Comparison of ENCODE assay signal across 8 cellular contexts in genomic region chr1:160708821-160709220, GRCh38. TPM values are rescaled to one million over a fixed set of nuclear protein-coding genes. Genes with fewer than 3 reads are reported as not detected.
A peak's percentile ranks its signal among the peaks of the same experiment; 100 is the strongest.
DNase-seq lines count a peak whose midpoint lies in the region; ATAC-seq, FAIRE-seq and TF ChIP-seq lines count a peak whose summit lies in the region.

No MANE protein-coding gene starts in this region.

- H3K27ac Mint-ChIP-seq in progenitor cell of endocrine pancreas: no peak overlapping the region

- H4K20me1 ChIP-seq in HepG2 (ENCODE audit: insufficient read depth, low read length): no peaks in the 10 kb centered on the region

- H3K4me1 Mint-ChIP-seq in progenitor cell of endocrine pancreas (ENCODE audit: low read depth): no peaks in the 10 kb centered on the region

- H3K27me3 Mint-ChIP-seq in progenitor cell of endocrine pancreas: peaks cover 1% of the 10 kb centered on the region

- DNase-seq in MV-4-11 (lab: John Stamatoyannopoulos, UW) (peak; percentile 12), foreskin melanocyte (peak; percentile 53), SW 1271 (lab: John Stamatoyannopoulos, UW) (no peak), HepG2 (ENCODE audit: low spot score) (no peak), body of pancreas (no peak), progenitor cell of endocrine pancreas (ENCODE audit: low spot score, unreplicated experiment) (no peak)

- no peaks in the 10 kb centered on the region for H3K9me3 Mint-ChIP-seq in progenitor cell of endocrine pancreas (ENCODE audit: low read depth)

- no peak overlapping the region for H2AFZ ChIP-seq in HepG2 (ENCODE audit: low read length)

- no peak for FAIRE-seq in HepG2 (lab: Jason Lieb, UNC)

- no peak for TF ChIP-seq CTCF in HepG2 (CRISPR knock-in tag; IDR thresholded peaks at IDR 0.05)
- no peak for TF ChIP-seq CTCF in body of pancreas (IDR thresholded peaks at IDR 0.05)
- no peak for TF ChIP-seq CTCF in progenitor cell of endocrine pancreas (IDR thresholded peaks at IDR 0.05; ENCODE audit: unreplicated experiment)

- no peak overlapping the region for H3K4me3 Mint-ChIP-seq in progenitor cell of endocrine pancreas (ENCODE audit: low read depth)

- H3K79me2 ChIP-seq in HepG2 (ENCODE audit: insufficient read depth, low read length): no peaks in the 10 kb centered on the region

- no peak overlapping the region for H3K4me3 ChIP-seq in HepG2 (replicated peaks in 1 of 3; ENCODE audit: insufficient read depth in 1 of 3, low read depth in 2 of 3, low read length in 3 of 3)
- no peak overlapping the region for H3K4me3 ChIP-seq in body of pancreas

- intact Hi-C loops in HepG2 (cut with micrococcal nuclease; ENCODE audit: unreplicated experiment) (no loop called here), body of pancreas (cut with DNase I) (no loop called here)

- no peaks in the 10 kb centered on the region for H3K36me3 ChIP-seq in HepG2 (replicated peaks in 1 of 2; ENCODE audit: control insufficient read depth in 1 of 2, insufficient read depth in 2 of 2, low read length in 2 of 2)
- no peaks in the 10 kb centered on the region for H3K36me3 ChIP-seq in body of pancreas (replicated peaks in 1 of 2; ENCODE audit: insufficient read depth in 1 of 2, low read depth in 2 of 2)

- no peak for TF ChIP-seq RAD21 in HepG2 (CRISPR knock-in tag; IDR thresholded peaks at IDR 0.05)

- TF ChIP-seq POLR2A in HepG2 (IDR thresholded peaks at IDR 0.05; ENCODE audit: insufficient read depth in 1 of 2, low read depth in 2 of 2, low read length in 2 of 2) (no peak), body of pancreas (IDR thresholded peaks at IDR 0.05) (no peak)

- no TSS peak for BruUV-seq in HepG2 (replicated peaks; lab: Mats Ljungman, UMichigan)

- H3K27me3 ChIP-seq in HepG2 (ENCODE audit: control insufficient read depth in 1 of 2, insufficient read depth in 2 of 2, low read length in 2 of 2) (peaks cover 0 to 3% of the 10 kb centered on the region in 2 experiments; a peak in 1 of 5 replicates), body of pancreas (no peaks in the 10 kb centered on the region)

- TF ChIP-seq EP300 in HepG2 (IDR thresholded peaks at IDR 0.05; ENCODE audit: low read depth in 2 of 2, low read length in 2 of 2) (no peak), HepG2 (CRISPR knock-in tag; IDR thresholded peaks at IDR 0.05; ENCODE audit: borderline replicate concordance) (no peak)

- no peaks in the 10 kb centered on the region for H3K36me3 Mint-ChIP-seq in progenitor cell of endocrine pancreas (ENCODE audit: insufficient read depth)

- ATAC-seq in GM18498 (IDR thresholded peaks at IDR 0.05; ENCODE audit: unreplicated experiment) (peak; percentile 35), GM21381 (IDR thresholded peaks at IDR 0.05; ENCODE audit: unreplicated experiment) (peak; percentile 37), HepG2 (no peak), body of pancreas (no peak)

- H3K9ac ChIP-seq in HepG2 (ENCODE audit: insufficient read depth, low read depth, low read length): no peak overlapping the region

- H3K9me3 ChIP-seq in HepG2 (ENCODE audit: low read length) (no peaks in the 10 kb centered on the region), body of pancreas (no peaks in the 10 kb centered on the region)

- H3K4me2 ChIP-seq in HepG2 (ENCODE audit: low read depth, low read length): no peak overlapping the region

- CTCF ChIA-PET in HepG2 (lab: Yijun Ruan, JAX; ENCODE audit: low intra/inter-chr PET ratio, low total read pairs): no interaction called here

- in situ Hi-C loops in HepG2 (cut with HindIII; ENCODE audit: extremely low pct_ligation_motif_present, low pct_unique_long_range_greater_than_20kb): no loop called here

- H3K27ac ChIP-seq in HepG2 (ENCODE audit: extremely low read length, insufficient read depth, low read length) (no peak overlapping the region), body of pancreas (peak overlapping the region in 1 of 4 donors; percentile 68)

- 14% methylated on average over 4 of the region's 4 CpGs for WGBS in HepG2 (ENCODE audit: low lambda C conversion rate)
- 67 to 79% methylated on average over 4 of the region's 4 CpGs for WGBS in body of pancreas, 2 donors

- H3K4me1 ChIP-seq in HepG2 (ENCODE audit: insufficient read depth, low read length): no peaks in the 10 kb centered on the region
- no peaks in the 10 kb centered on the region for H3K4me1 ChIP-seq in body of pancreas

- POLR2A ChIA-PET in HepG2 (lab: Yijun Ruan, JAX): no interaction called here

TF ChIP-seq in HepG2, 621 proteins besides CTCF, POLR2A, EP300 and RAD21 (continues in another document):
- TF ChIP-seq CBFB (CRISPR knock-in tag; IDR thresholded peaks at IDR 0.05) (no peak), ARNTL (CRISPR knock-in tag; IDR thresholded peaks at IDR 0.05) (no peak), ZNF614 (CRISPR knock-in tag; IDR thresholded peaks at IDR 0.05; ENCODE audit: borderline replicate concordance) (no peak), ZNF180 (CRISPR knock-in tag; IDR thresholded peaks at IDR 0.05; ENCODE audit: borderline replicate concordance, low read depth) (no peak)
- TF ChIP-seq, protein P1, sequence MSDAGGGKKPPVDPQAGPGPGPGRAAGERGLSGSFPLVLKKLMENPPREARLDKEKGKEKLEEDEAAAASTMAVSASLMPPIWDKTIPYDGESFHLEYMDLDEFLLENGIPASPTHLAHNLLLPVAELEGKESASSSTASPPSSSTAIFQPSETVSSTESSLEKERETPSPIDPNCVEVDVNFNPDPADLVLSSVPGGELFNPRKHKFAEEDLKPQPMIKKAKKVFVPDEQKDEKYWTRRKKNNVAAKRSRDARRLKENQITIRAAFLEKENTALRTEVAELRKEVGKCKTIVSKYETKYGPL (CRISPR knock-in tag; IDR thresholded peaks at IDR 0.05): no peak
- TF ChIP-seq, protein P2, sequence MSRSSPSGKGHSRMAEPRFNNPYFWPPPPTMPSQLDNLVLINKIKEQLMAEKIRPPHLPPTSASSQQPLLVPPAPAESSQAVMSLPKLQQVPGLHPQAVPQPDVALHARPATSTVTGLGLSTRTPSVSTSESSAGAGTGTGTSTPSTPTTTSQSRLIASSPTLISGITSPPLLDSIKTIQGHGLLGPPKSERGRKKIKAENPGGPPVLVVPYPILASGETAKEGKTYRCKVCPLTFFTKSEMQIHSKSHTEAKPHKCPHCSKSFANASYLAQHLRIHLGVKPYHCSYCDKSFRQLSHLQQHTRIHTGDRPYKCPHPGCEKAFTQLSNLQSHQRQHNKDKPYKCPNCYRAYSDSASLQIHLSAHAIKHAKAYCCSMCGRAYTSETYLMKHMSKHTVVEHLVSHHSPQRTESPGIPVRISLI (CRISPR knock-in tag; IDR thresholded peaks at IDR 0.05; ENCODE audit: borderline replicate concordance): no peak

RNA-seq across cellular contexts. Expression of gene CD48, which starts 2.8 kb away (rescaled TPM):
- total RNA-seq in HepG2 (2016; rRNA removed; fragmentation: Illumina TruSeq; extraction: Trizol): not detected in 2 replicates
- total RNA-seq in HepG2 (2016; cell fraction: cytosol; rRNA removed; fragmentation: Illumina TruSeq; extraction: Trizol; ENCODE audit: low read depth): not detected in 2 replicates
- total RNA-seq in HepG2 (2016; cell fraction: insoluble cytoplasmic fraction; rRNA removed; fragmentation: Illumina TruSeq; extraction: Trizol): not detected in 2 replicates
- total RNA-seq in HepG2 (2016; cell fraction: membrane; rRNA removed; fragmentation: Illumina TruSeq; extraction: Trizol): not detected in 2 replicates
- total RNA-seq in HepG2 (2016; cell fraction: nucleus; rRNA removed; fragmentation: Illumina TruSeq; extraction: Trizol): not detected in 2 replicates
- polyA plus RNA-seq in HepG2 (2011; rRNA removed): not detected in 2 replicates
- polyA plus RNA-seq in HepG2 (2011; cell fraction: cytosol; rRNA removed): 0.05 TPM in 1 of 2 replicates, not detected in the other
- polyA plus RNA-seq in HepG2 (2011; cell fraction: nucleus; rRNA removed): 0.12 TPM in 1 of 2 replicates, not detected in the other
- not detected in 2 replicates for polyA plus RNA-seq in HepG2 (2012)
- polyA plus RNA-seq in HepG2 (2016; cell fraction: cytosol; fragmentation: Illumina TruSeq; extraction: Trizol; ENCODE audit: low read depth): not detected in 2 replicates
- not detected in 2 replicates for polyA plus RNA-seq in HepG2 (2016; cell fraction: insoluble cytoplasmic fraction; fragmentation: Illumina TruSeq; extraction: Trizol; ENCODE audit: low read depth)
- polyA plus RNA-seq in HepG2 (2016; cell fraction: membrane; fragmentation: Illumina TruSeq; extraction: Trizol; ENCODE audit: low read depth): not detected in 2 replicates
- not detected in 2 replicates for polyA plus RNA-seq in HepG2 (2016; cell fraction: nucleus; fragmentation: Illumina TruSeq; extraction: Trizol; ENCODE audit: insufficient read depth, low read depth)
- not detected in 2 replicates for polyA minus RNA-seq in HepG2 (2011; rRNA and poly(A)+ RNA removed; ENCODE audit: low replicate concordance)
- polyA minus RNA-seq in HepG2 (2011; cell fraction: cytosol; rRNA and poly(A)+ RNA removed): not detected in 2 replicates
- not detected in 2 replicates for polyA minus RNA-seq in HepG2 (2011; cell fraction: nucleus; rRNA and poly(A)+ RNA removed)
- total RNA-seq in body of pancreas: 1 to 10 TPM; 2.3 to 5.7 TPM
- total RNA-seq in progenitor cell of endocrine pancreas: not detected in 2 replicates

RNA-seq across cellular contexts. Expression of gene SLAMF7, which starts 30.2 kb away (rescaled TPM):
- not detected in 2 replicates for total RNA-seq in HepG2 (2016; rRNA removed; fragmentation: Illumina TruSeq; extraction: Trizol)
- total RNA-seq in HepG2 (2016; cell fraction: cytosol; rRNA removed; fragmentation: Illumina TruSeq; extraction: Trizol; ENCODE audit: low read depth): not detected in 2 replicates
- not detected in 2 replicates for total RNA-seq in HepG2 (2016; cell fraction: insoluble cytoplasmic fraction; rRNA removed; fragmentation: Illumina TruSeq; extraction: Trizol)
- total RNA-seq in HepG2 (2016; cell fraction: membrane; rRNA removed; fragmentation: Illumina TruSeq; extraction: Trizol): not detected in 2 replicates
- not detected in 2 replicates for total RNA-seq in HepG2 (2016; cell fraction: nucleus; rRNA removed; fragmentation: Illumina TruSeq; extraction: Trizol)
- not detected in 2 replicates for polyA plus RNA-seq in HepG2 (2011; rRNA removed)
- polyA plus RNA-seq in HepG2 (2011; cell fraction: cytosol; rRNA removed): 0.03 TPM in 1 of 2 replicates, not detected in the other
- polyA plus RNA-seq in HepG2 (2011; cell fraction: nucleus; rRNA removed): 0.05 TPM in 1 of 2 replicates, not detected in the other
- polyA plus RNA-seq in HepG2 (2012): not detected in 2 replicates
- polyA plus RNA-seq in HepG2 (2016; cell fraction: cytosol; fragmentation: Illumina TruSeq; extraction: Trizol; ENCODE audit: low read depth): not detected in 2 replicates
- not detected in 2 replicates for polyA plus RNA-seq in HepG2 (2016; cell fraction: insoluble cytoplasmic fraction; fragmentation: Illumina TruSeq; extraction: Trizol; ENCODE audit: low read depth)
- not detected in 2 replicates for polyA plus RNA-seq in HepG2 (2016; cell fraction: membrane; fragmentation: Illumina TruSeq; extraction: Trizol; ENCODE audit: low read depth)
- polyA plus RNA-seq in HepG2 (2016; cell fraction: nucleus; fragmentation: Illumina TruSeq; extraction: Trizol; ENCODE audit: insufficient read depth, low read depth): not detected in 2 replicates
- 0.07 TPM in 1 of 2 replicates, not detected in the other for polyA minus RNA-seq in HepG2 (2011; rRNA and poly(A)+ RNA removed; ENCODE audit: low replicate concordance)
- polyA minus RNA-seq in HepG2 (2011; cell fraction: cytosol; rRNA and poly(A)+ RNA removed): not detected in 2 replicates
- polyA minus RNA-seq in HepG2 (2011; cell fraction: nucleus; rRNA and poly(A)+ RNA removed): not detected in 2 replicates
- total RNA-seq in body of pancreas: 1 to 10 TPM in 1 of 2 donors, under 1 TPM in 1; 0.26 to 1.3 TPM
- total RNA-seq in progenitor cell of endocrine pancreas: not detected in 2 replicates

Comparison
In these comparisons a context has a peak if more than half of its experiments do, and no peak if none do; other contexts are left out.
1. ATAC-seq: peak in GM18498 (single experiment) and GM21381 (single experiment); none in HepG2 (single experiment) and body of pancreas (single experiment).
2. DNase-seq: peak in MV-4-11 (single experiment) and foreskin melanocyte (single experiment); none in SW 1271 (0 of 2), HepG2 (single experiment), body of pancreas (0 of 4) and progenitor cell of endocrine pancreas (single experiment).